Comparison of ENCODE assay signal across 15 cellular contexts in genomic region chr12:124131671-124132058, GRCh38.
"Had no signal": no experiment of that assay in that cellular context is flagged by ENCODE, and none has a peak within 500 bp of the region (broad histone marks: within the 10 kb centered on the region; RNA-seq: fewer than 3 reads in every experiment).

No MANE protein-coding gene starts in this region.

- H3K27me3 ChIP-seq: left lung, thyroid gland, vagina had no signal

- H3K9me3 ChIP-seq: left lung, thyroid gland, vagina had no signal

- H3K9me3 Mint-ChIP-seq: activated naive CD8-positive, alpha-beta T cell treated with anti-CD3 and anti-CD28 coated beads for 36 hours; memory B cell; neural crest cell had no signal

- H3K4me1 Mint-ChIP-seq: activated naive CD8-positive, alpha-beta T cell treated with anti-CD3 and anti-CD28 coated beads for 36 hours; memory B cell had no signal

- H3K27ac Mint-ChIP-seq: activated CD4-positive, alpha-beta memory T cell treated with anti-CD3 and anti-CD28 coated beads for 36 hours; activated naive CD8-positive, alpha-beta T cell treated with anti-CD3 and anti-CD28 coated beads for 36 hours; memory B cell had no signal

- FAIRE-seq: endometrium, islet of Langerhans had no signal

- H2AFZ ChIP-seq: parathyroid adenoma had no signal

- H3K4me3 ChIP-seq: left lung, skin epidermis, thyroid gland, vagina had no signal

- H3K4me1 ChIP-seq: left lung, parathyroid adenoma, thyroid gland, vagina had no signal

- H3K79me2 ChIP-seq: parathyroid adenoma had no signal

- H3K4me3 Mint-ChIP-seq: activated CD4-positive, alpha-beta memory T cell treated with anti-CD3 and anti-CD28 coated beads for 36 hours; activated naive CD8-positive, alpha-beta T cell treated with anti-CD3 and anti-CD28 coated beads for 36 hours; activated T-cell treated with anti-CD3 and anti-CD28 coated beads, Interleukin-2, amount 50 U/mL, for 4 hours; memory B cell; neural crest cell had no signal

- DNase-seq: activated CD4-positive, alpha-beta memory T cell treated with anti-CD3 and anti-CD28 coated beads for 36 hours; activated effector memory CD4-positive, alpha-beta T cell treated with anti-CD3 and anti-CD28 coated beads, Interleukin-2, amount 50 U/mL, for 16 hours; activated naive CD8-positive, alpha-beta T cell treated with anti-CD3 and anti-CD28 coated beads for 36 hours; activated T-cell treated with anti-CD3 and anti-CD28 coated beads, Interleukin-2, amount 50 U/mL, for 4 hours; dermis blood vessel endothelial cell; left lung; thyroid gland had no signal

- ATAC-seq: activated T-cell treated with anti-CD3 and anti-CD28 coated beads, Interleukin-2, amount 50 U/mL, for 4 hours; esophagus mucosa; left lung had no signal

- H3K36me3 ChIP-seq: left lung, thyroid gland, vagina had no signal

- H3K9ac ChIP-seq: parathyroid adenoma had no signal

- H3K27ac ChIP-seq: left lung, parathyroid adenoma, skin epidermis, thyroid gland, vagina had no signal

- H3K27me3 Mint-ChIP-seq: activated naive CD8-positive, alpha-beta T cell treated with anti-CD3 and anti-CD28 coated beads for 36 hours; memory B cell had no signal

- H3K36me3 Mint-ChIP-seq: activated CD4-positive, alpha-beta memory T cell treated with anti-CD3 and anti-CD28 coated beads for 36 hours; activated naive CD8-positive, alpha-beta T cell treated with anti-CD3 and anti-CD28 coated beads for 36 hours; memory B cell had no signal
